ENCODE assay signal across 8 cellular contexts in genomic region chr6:36912583-36912982, GRCh38. TPM values are rescaled to one million over a fixed set of nuclear protein-coding genes. Genes with fewer than 3 reads are reported as not detected.
DNase-seq lines count a peak whose midpoint lies in the region; ATAC-seq and TF ChIP-seq lines count a peak whose summit lies in the region.

No MANE protein-coding gene starts in this region.

- DNase-seq in SJSA1 (ENCODE audit: low read depth in 1 of 2, low spot score in 2 of 2) (peak; percentile 71 to 82), amniotic stem cell (lab: John Stamatoyannopoulos, UW) (peak; percentile 61), retinal pigment epithelial cell (ENCODE audit: low read depth) (peak; percentile 35), DMS153 treated with DMSO at 0.1 percent for 48 hours (lab: John Stamatoyannopoulos, UW; ENCODE audit: unreplicated experiment) (no peak), SKM-1 treated with dmso at 0.1 percent for 144 hours (lab: John Stamatoyannopoulos, UW; ENCODE audit: unreplicated experiment) (no peak)

- peaks cover 37% of the 10 kb centered on the region for H3K36me3 ChIP-seq in SJSA1
- peaks cover 0 to 79% of the 10 kb centered on the region in 2 donors for H3K36me3 ChIP-seq in gastroesophageal sphincter

- H3K9me3 ChIP-seq in SJSA1 (replicated peaks) (no peaks in the 10 kb centered on the region), gastroesophageal sphincter (no peaks in the 10 kb centered on the region)

- no peak for TF ChIP-seq EP300 in gastroesophageal sphincter (IDR thresholded peaks at IDR 0.05)

- TF ChIP-seq POLR2A in gastroesophageal sphincter (IDR thresholded peaks at IDR 0.05): no peak

- TF ChIP-seq CTCF in retinal pigment epithelial cell (conservative IDR thresholded peaks at IDR 0.05; ENCODE audit: low read depth, low read length) (peak; percentile 11), gastroesophageal sphincter (IDR thresholded peaks at IDR 0.05) (no peak)

- H3K27me3 ChIP-seq in SJSA1 (replicated peaks) (no peaks in the 10 kb centered on the region), gastroesophageal sphincter (no peaks in the 10 kb centered on the region)

- ATAC-seq in GM18499 (IDR thresholded peaks at IDR 0.05; ENCODE audit: insufficient read depth, unreplicated experiment): peak; percentile 65
- ATAC-seq in HG02763 (IDR thresholded peaks at IDR 0.05; ENCODE audit: unreplicated experiment): peak; percentile 86
- ATAC-seq in gastroesophageal sphincter: no peak

- peaks cover 39% of the 10 kb centered on the region for H3K4me1 ChIP-seq in SJSA1 (replicated peaks)
- H3K4me1 ChIP-seq in gastroesophageal sphincter: peaks cover 0 to 29% (median 11%) of the 10 kb centered on the region in 3 donors

- H3K4me3 ChIP-seq in SJSA1 (no peak overlapping the region), retinal pigment epithelial cell (ENCODE audit: low read length) (no peak overlapping the region), gastroesophageal sphincter (no peak overlapping the region)

- H3K27ac ChIP-seq in SJSA1 (peak overlapping the region; percentile 37), gastroesophageal sphincter (no peak overlapping the region)

- WGBS in gastroesophageal sphincter (ENCODE audit: low coverage in 1 of 2), 2 donors: 59 to 90% methylated on average over 2 to 8 of the region's 8 CpGs

RNA-seq across cellular contexts. Expression of gene C6orf89, which starts 26.8 kb away (rescaled TPM):
- 33.7 and 47.6 TPM in 2 replicates for total RNA-seq in SJSA1 (2014; rRNA removed; shearing (Covaris generic))
- total RNA-seq in gastroesophageal sphincter: 10 to 100 TPM; 62.1 to 73.8 (median 69.8) TPM

RNA-seq across cellular contexts. Expression of gene PPIL1, which starts 38.0 kb away (rescaled TPM):
- 46.2 and 83.6 TPM in 2 replicates for total RNA-seq in SJSA1 (2014; rRNA removed; shearing (Covaris generic))
- 10 to 100 TPM; 13.5 to 28.5 (median 24.0) TPM for total RNA-seq in gastroesophageal sphincter

RNA-seq across cellular contexts. Expression of gene PI16, which starts 42.0 kb away (rescaled TPM):
- not detected in 2 replicates for total RNA-seq in SJSA1 (2014; rRNA removed; shearing (Covaris generic))
- total RNA-seq in gastroesophageal sphincter: 10 to 100 TPM; 21.6 to 53.5 (median 44.9) TPM

Comparison
In these comparisons a context has a peak if more than half of its experiments do, and no peak if none do; other contexts are left out.
1. DNase-seq: peak in SJSA1 (2 of 2), amniotic stem cell (single experiment) and retinal pigment epithelial cell (single experiment); none in DMS153 treated with DMSO at 0.1 percent for 48 hours (single experiment) and SKM-1 treated with dmso at 0.1 percent for 144 hours (single experiment).
2. RNA of gene PI16, which starts 42.0 kb away (total RNA-seq): 21.6 to 53.5 TPM in gastroesophageal sphincter; not detected in SJSA1; every median in the first group is over 10 times any median in the second.